In genomic region chr5:53481887-53482716, GRCh38 we compare ENCODE assay signal across 1 cellular context.
A peak's percentile ranks its signal among the peaks of the same experiment; 100 is the strongest.
TF ChIP-seq lines count a peak whose summit lies in the region.

No MANE protein-coding gene starts in this region.

TF ChIP-seq in HepG2, 621 proteins besides CTCF, POLR2A, EP300 and RAD21 (continued from another document and continues in another):
- TF ChIP-seq ZNF362 (CRISPR knock-in tag; IDR thresholded peaks at IDR 0.05; ENCODE audit: borderline replicate concordance) (no peak), BCL6 (CRISPR knock-in tag; IDR thresholded peaks at IDR 0.05) (peak; percentile 83), DMTF1 (CRISPR knock-in tag; IDR thresholded peaks at IDR 0.05) (no peak), HNF4G (IDR thresholded peaks at IDR 0.05; ENCODE audit: borderline replicate concordance, low read depth, low read length) (no peak), HNF4G (CRISPR knock-in tag; IDR thresholded peaks at IDR 0.05; ENCODE audit: borderline replicate concordance, low read depth) (no peak), FOXP4 (CRISPR knock-in tag; IDR thresholded peaks at IDR 0.05) (peak; percentile 34; the same call in 1 of the 2 replicates), ZNF788 (CRISPR knock-in tag; IDR thresholded peaks at IDR 0.05; ENCODE audit: borderline replicate concordance) (peak; percentile 16; the same call in 1 of the 2 replicates), ZNF737 (CRISPR knock-in tag; IDR thresholded peaks at IDR 0.05; ENCODE audit: borderline replicate concordance) (no peak), ZNF652 (CRISPR knock-in tag; IDR thresholded peaks at IDR 0.05; ENCODE audit: borderline replicate concordance, low read depth) (no peak), DPF2 (CRISPR knock-in tag; IDR thresholded peaks at IDR 0.05; ENCODE audit: borderline replicate concordance, low read depth) (no peak), ZNF281 (CRISPR knock-in tag; IDR thresholded peaks at IDR 0.05; ENCODE audit: borderline replicate concordance) (0 out of 2 replicates have a peak, but pooled peaks have one; percentile 20), ATRX (CRISPR knock-in tag; IDR thresholded peaks at IDR 0.05; ENCODE audit: borderline replicate concordance) (no peak), HIC2 (CRISPR knock-in tag; IDR thresholded peaks at IDR 0.05; ENCODE audit: low read depth) (peak; percentile 24; the same call in 1 of the 2 replicates), ELF4 (CRISPR knock-in tag; IDR thresholded peaks at IDR 0.05; ENCODE audit: borderline replicate concordance) (no peak), DNMT3B (CRISPR knock-in tag; conservative IDR thresholded peaks at IDR 0.05) (no peak), NR2F1 (CRISPR knock-in tag; IDR thresholded peaks at IDR 0.05) (no peak), TARDBP (CRISPR knock-in tag; IDR thresholded peaks at IDR 0.05) (no peak), ZFP90 (CRISPR knock-in tag; IDR thresholded peaks at IDR 0.05; ENCODE audit: borderline replicate concordance) (no peak), JUND (CRISPR knock-in tag; IDR thresholded peaks at IDR 0.05) (no peak; the same call in 1 of the 2 replicates), ZNF234 (CRISPR knock-in tag; conservative IDR thresholded peaks at IDR 0.05) (no peak), ZNF816 (CRISPR knock-in tag; IDR thresholded peaks at IDR 0.05; ENCODE audit: borderline replicate concordance) (peak; percentile 56; the same call in 1 of the 2 replicates), MBNL3 (CRISPR knock-in tag; conservative IDR thresholded peaks at IDR 0.05) (no peak), ZNF143 (CRISPR knock-in tag; IDR thresholded peaks at IDR 0.05) (no peak), ARID5B (CRISPR knock-in tag; IDR thresholded peaks at IDR 0.05) (no peak), MLLT10 (CRISPR knock-in tag; IDR thresholded peaks at IDR 0.05) (peak; percentile 65; the same call in 1 of the 2 replicates), ONECUT2 (CRISPR knock-in tag; IDR thresholded peaks at IDR 0.05) (no peak)
- TF ChIP-seq, protein P1, sequence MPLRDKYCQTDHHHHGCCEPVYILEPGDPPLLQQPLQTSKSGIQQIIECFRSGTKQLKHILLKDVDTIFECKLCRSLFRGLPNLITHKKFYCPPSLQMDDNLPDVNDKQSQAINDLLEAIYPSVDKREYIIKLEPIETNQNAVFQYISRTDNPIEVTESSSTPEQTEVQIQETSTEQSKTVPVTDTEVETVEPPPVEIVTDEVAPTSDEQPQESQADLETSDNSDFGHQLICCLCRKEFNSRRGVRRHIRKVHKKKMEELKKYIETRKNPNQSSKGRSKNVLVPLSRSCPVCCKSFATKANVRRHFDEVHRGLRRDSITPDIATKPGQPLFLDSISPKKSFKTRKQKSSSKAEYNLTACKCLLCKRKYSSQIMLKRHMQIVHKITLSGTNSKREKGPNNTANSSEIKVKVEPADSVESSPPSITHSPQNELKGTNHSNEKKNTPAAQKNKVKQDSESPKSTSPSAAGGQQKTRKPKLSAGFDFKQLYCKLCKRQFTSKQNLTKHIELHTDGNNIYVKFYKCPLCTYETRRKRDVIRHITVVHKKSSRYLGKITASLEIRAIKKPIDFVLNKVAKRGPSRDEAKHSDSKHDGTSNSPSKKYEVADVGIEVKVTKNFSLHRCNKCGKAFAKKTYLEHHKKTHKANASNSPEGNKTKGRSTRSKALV (CRISPR knock-in tag; IDR thresholded peaks at IDR 0.05): no peak
- TF ChIP-seq, protein P2, sequence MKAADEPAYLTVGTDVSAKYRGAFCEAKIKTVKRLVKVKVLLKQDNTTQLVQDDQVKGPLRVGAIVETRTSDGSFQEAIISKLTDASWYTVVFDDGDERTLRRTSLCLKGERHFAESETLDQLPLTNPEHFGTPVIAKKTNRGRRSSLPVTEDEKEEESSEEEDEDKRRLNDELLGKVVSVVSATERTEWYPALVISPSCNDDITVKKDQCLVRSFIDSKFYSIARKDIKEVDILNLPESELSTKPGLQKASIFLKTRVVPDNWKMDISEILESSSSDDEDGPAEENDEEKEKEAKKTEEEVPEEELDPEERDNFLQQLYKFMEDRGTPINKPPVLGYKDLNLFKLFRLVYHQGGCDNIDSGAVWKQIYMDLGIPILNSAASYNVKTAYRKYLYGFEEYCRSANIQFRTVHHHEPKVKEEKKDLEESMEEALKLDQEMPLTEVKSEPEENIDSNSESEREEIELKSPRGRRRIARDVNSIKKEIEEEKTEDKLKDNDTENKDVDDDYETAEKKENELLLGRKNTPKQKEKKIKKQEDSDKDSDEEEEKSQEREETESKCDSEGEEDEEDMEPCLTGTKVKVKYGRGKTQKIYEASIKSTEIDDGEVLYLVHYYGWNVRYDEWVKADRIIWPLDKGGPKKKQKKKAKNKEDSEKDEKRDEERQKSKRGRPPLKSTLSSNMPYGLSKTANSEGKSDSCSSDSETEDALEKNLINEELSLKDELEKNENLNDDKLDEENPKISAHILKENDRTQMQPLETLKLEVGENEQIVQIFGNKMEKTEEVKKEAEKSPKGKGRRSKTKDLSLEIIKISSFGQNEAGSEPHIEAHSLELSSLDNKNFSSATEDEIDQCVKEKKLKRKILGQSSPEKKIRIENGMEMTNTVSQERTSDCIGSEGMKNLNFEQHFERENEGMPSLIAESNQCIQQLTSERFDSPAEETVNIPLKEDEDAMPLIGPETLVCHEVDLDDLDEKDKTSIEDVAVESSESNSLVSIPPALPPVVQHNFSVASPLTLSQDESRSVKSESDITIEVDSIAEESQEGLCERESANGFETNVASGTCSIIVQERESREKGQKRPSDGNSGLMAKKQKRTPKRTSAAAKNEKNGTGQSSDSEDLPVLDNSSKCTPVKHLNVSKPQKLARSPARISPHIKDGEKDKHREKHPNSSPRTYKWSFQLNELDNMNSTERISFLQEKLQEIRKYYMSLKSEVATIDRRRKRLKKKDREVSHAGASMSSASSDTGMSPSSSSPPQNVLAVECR (CRISPR knock-in tag; IDR thresholded peaks at IDR 0.05; ENCODE audit: borderline replicate concordance): peak; percentile 24; the same call in 1 of the 2 replicates
- TF ChIP-seq, protein P3, sequence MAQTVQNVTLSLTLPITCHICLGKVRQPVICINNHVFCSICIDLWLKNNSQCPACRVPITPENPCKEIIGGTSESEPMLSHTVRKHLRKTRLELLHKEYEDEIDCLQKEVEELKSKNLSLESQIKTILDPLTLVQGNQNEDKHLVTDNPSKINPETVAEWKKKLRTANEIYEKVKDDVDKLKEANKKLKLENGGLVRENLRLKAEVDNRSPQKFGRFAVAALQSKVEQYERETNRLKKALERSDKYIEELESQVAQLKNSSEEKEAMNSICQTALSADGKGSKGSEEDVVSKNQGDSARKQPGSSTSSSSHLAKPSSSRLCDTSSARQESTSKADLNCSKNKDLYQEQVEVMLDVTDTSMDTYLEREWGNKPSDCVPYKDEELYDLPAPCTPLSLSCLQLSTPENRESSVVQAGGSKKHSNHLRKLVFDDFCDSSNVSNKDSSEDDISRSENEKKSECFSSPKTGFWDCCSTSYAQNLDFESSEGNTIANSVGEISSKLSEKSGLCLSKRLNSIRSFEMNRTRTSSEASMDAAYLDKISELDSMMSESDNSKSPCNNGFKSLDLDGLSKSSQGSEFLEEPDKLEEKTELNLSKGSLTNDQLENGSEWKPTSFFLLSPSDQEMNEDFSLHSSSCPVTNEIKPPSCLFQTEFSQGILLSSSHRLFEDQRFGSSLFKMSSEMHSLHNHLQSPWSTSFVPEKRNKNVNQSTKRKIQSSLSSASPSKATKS (CRISPR knock-in tag; IDR thresholded peaks at IDR 0.05): no peak
- TF ChIP-seq, protein P4, sequence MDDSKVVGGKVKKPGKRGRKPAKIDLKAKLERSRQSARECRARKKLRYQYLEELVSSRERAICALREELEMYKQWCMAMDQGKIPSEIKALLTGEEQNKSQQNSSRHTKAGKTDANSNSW (CRISPR knock-in tag; IDR thresholded peaks at IDR 0.05; ENCODE audit: borderline replicate concordance): no peak
